Comparison of ENCODE assay signal across 7 cellular contexts in genomic region chr12:4119157-4119761, GRCh38.
A peak's percentile ranks its signal among the peaks of the same experiment; 100 is the strongest.
DNase-seq lines count a peak whose midpoint lies in the region; ATAC-seq and TF ChIP-seq lines count a peak whose summit lies in the region.

No MANE protein-coding gene starts in this region.

- H3K36me3 Mint-ChIP-seq in activated CD8-positive, alpha-beta T cell treated with anti-CD3 and anti-CD28 coated beads for 36 hours (ENCODE audit: low read depth): peaks cover 3% of the 10 kb centered on the region
- H3K36me3 Mint-ChIP-seq in chondrocyte (ENCODE audit: low read depth): no peaks in the 10 kb centered on the region

- DNase-seq in GM19240 (ENCODE audit: insufficient read length, low spot score): peak; percentile 62
- peak; percentile 84 for DNase-seq in activated CD8-positive, alpha-beta T cell treated with anti-CD3 and anti-CD28 coated beads for 36 hours
- peak; percentile 44 to 63 for DNase-seq in stimulated activated CD4-positive, alpha-beta T cell treated with anti-CD3 and anti-CD28 coated beads, Interleukin-4, amount 100 ng/mL, for 48 hours (ENCODE audit: low read depth in 2 of 2)
- DNase-seq in foreskin keratinocyte: no peak
- no peak for DNase-seq in retina
- DNase-seq in chondrocyte (ENCODE audit: low spot score): no peak

- H3K27me3 Mint-ChIP-seq in activated CD8-positive, alpha-beta T cell treated with anti-CD3 and anti-CD28 coated beads for 36 hours: no peaks in the 10 kb centered on the region
- peaks cover 32% of the 10 kb centered on the region for H3K27me3 Mint-ChIP-seq in chondrocyte (ENCODE audit: low read depth)

- CTCF ChIA-PET in activated CD8-positive, alpha-beta T cell treated with anti-CD3 and anti-CD28 coated beads for 36 hours (lab: Charles Lee): interaction anchor here (0.6 to 2.3 kb wide), 7 partner anchors 12 to 157 kb away, joined by 3 to 8 read pairs (median 5); no protein-coding TSS in a partner anchor

- H3K27ac Mint-ChIP-seq in activated CD8-positive, alpha-beta T cell treated with anti-CD3 and anti-CD28 coated beads for 36 hours: peak overlapping the region; percentile 90
- no peak overlapping the region for H3K27ac Mint-ChIP-seq in chondrocyte (ENCODE audit: unreplicated experiment)

- peaks cover 63% of the 10 kb centered on the region for H3K4me1 Mint-ChIP-seq in activated CD8-positive, alpha-beta T cell treated with anti-CD3 and anti-CD28 coated beads for 36 hours (ENCODE audit: low read depth)
- peaks cover 26% of the 10 kb centered on the region for H3K4me1 Mint-ChIP-seq in chondrocyte (ENCODE audit: low read depth)

- POLR2A ChIA-PET in activated CD8-positive, alpha-beta T cell treated with anti-CD3 and anti-CD28 coated beads for 36 hours (lab: Charles Lee): interaction anchor here (1.1 to 9.4 kb wide), 12 partner anchors 10 to 158 kb away, joined by 3 to 97 read pairs (median 6); partner anchors contain the start of gene CCND2

- no peak for TF ChIP-seq CTCF in activated CD8-positive, alpha-beta T cell treated with anti-CD3 and anti-CD28 coated beads for 36 hours (IDR thresholded peaks at IDR 0.05)
- TF ChIP-seq CTCF in foreskin keratinocyte (conservative IDR thresholded peaks at IDR 0.05) (no peak), chondrocyte (IDR thresholded peaks at IDR 0.05) (no peak)

- H3K9me3 Mint-ChIP-seq in activated CD8-positive, alpha-beta T cell treated with anti-CD3 and anti-CD28 coated beads for 36 hours: no peaks in the 10 kb centered on the region
- H3K9me3 Mint-ChIP-seq in chondrocyte (ENCODE audit: low read depth): no peaks in the 10 kb centered on the region

- H3K27ac ChIP-seq in foreskin keratinocyte: no peak overlapping the region

- H3K27me3 ChIP-seq in foreskin keratinocyte: no peaks in the 10 kb centered on the region

- H3K4me1 ChIP-seq in foreskin keratinocyte: peaks cover 28% of the 10 kb centered on the region

- peak overlapping the region; percentile 56 for H3K4me3 Mint-ChIP-seq in activated CD8-positive, alpha-beta T cell treated with anti-CD3 and anti-CD28 coated beads for 36 hours
- H3K4me3 Mint-ChIP-seq in chondrocyte (ENCODE audit: unreplicated experiment): no peak overlapping the region

- ATAC-seq in HG02970 (IDR thresholded peaks at IDR 0.05; ENCODE audit: low FRiP score, unreplicated experiment) (peak; percentile 67), foreskin keratinocyte (no peak)
- ATAC-seq in activated CD8-positive, alpha-beta T cell treated with anti-CD3 and anti-CD28 coated beads for 36 hours: peak; percentile 78

- intact Hi-C loops in activated CD8-positive, alpha-beta T cell treated with anti-CD3 and anti-CD28 coated beads for 36 hours (cut with micrococcal nuclease): no loop called here

Comparison
In these comparisons a context has a peak if more than half of its experiments do, and no peak if none do; other contexts are left out.
1. DNase-seq: peak in GM19240 (single experiment), activated CD8-positive, alpha-beta T cell treated with anti-CD3 and anti-CD28 coated beads for 36 hours (single experiment) and stimulated activated CD4-positive, alpha-beta T cell treated with anti-CD3 and anti-CD28 coated beads, Interleukin-4, amount 100 ng/mL, for 48 hours (2 of 2); none in foreskin keratinocyte (0 of 2), retina (single experiment) and chondrocyte (single experiment).